Comparison of ENCODE assay signal across 15 cellular contexts in the genomic region with DNA sequence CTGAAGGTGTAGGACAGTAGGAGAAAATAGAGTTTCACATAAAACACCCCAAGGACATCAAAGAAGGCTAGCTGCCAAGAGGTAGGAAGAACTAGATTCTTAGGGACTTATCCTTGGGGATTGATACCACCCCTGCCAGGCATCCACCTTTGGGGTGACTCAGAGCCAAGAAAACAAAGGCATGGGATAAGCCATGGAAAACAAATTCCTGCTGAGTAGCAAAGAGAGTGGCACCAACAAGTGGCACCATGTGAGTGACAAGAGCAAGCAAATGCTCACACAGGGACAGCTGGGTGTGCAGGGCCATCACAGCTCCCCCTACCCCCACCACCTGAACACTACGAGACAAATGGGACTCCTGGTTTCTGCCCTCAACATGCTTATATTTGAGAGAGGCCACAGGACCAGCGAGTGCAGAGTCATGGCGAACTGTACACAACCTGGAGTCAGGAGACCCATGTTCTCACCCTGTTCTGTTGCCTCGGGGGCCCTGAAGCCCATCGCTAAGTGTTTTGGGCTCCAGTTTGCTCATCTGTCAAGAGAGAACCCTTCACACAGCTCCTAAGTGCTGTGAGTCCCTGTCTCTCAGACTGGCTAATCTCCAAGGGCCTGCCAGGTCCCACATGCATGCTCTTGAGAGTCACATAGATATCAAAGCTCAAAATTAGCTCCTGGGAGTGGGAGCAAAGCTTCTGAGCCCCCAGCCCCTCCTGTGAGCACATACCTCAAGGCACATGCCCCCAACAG.
A peak's percentile ranks its signal among the peaks of the same experiment; 100 is the strongest.
DNase-seq lines count a peak whose midpoint lies in the region; ATAC-seq, FAIRE-seq and TF ChIP-seq lines count a peak whose summit lies in the region.
"Had no signal": no experiment of that assay in that cellular context is flagged by ENCODE, and none has a peak within 500 bp of the region (broad histone marks: within the 10 kb centered on the region; RNA-seq: fewer than 3 reads in every experiment).

No MANE protein-coding gene starts in this region.

- H3K79me2 ChIP-seq in ACC112 (ENCODE audit: control insufficient read depth, insufficient read depth, low read length, unreplicated experiment) (no peaks in the 10 kb centered on the region), keratinocyte (ENCODE audit: control insufficient read depth, insufficient read depth, low read length) (no peaks in the 10 kb centered on the region)

- no peaks in the 10 kb centered on the region for H4K20me1 ChIP-seq in keratinocyte (ENCODE audit: control insufficient read depth, extremely low read depth, insufficient read depth, low read length)

- H3K4me3 ChIP-seq in ACC112 (ENCODE audit: low read depth, low read length) (no peak overlapping the region), keratinocyte (ENCODE audit: control insufficient read depth in 2 of 3, extremely low read depth in 1 of 3, insufficient read depth in 2 of 3, low read depth in 1 of 3, low read length in 3 of 3) (no peak overlapping the region)
- H3K4me3 ChIP-seq: right lobe of liver had no signal

- no peak for FAIRE-seq in keratinocyte (lab: Jason Lieb, UNC)

- H3K4me1 ChIP-seq in ACC112 (ENCODE audit: control insufficient read depth, insufficient read depth, low read length, unreplicated experiment) = peaks cover 19% of the 10 kb centered on the region
- H3K4me1 ChIP-seq in keratinocyte (ENCODE audit: control insufficient read depth, extremely low read depth, insufficient read depth, low read length) = peaks cover 14% of the 10 kb centered on the region
- H3K4me1 ChIP-seq: right lobe of liver had no signal

- DNase-seq in HPDE6-E6E7 (ENCODE audit: extremely low spot score) (peak; percentile 31), caudate nucleus (lab: John Stamatoyannopoulos, UW) (no peak), keratinocyte (ENCODE audit: low read depth, low spot score) (no peak), GM13976 (ENCODE audit: low spot score) (no peak)
- DNase-seq: islet precursor cell; KBM-7; naive thymus-derived CD8-positive, alpha-beta T cell; NCI-H146; NCI-H748 treated with DMSO at 0.1 percent for 48 hours; right lobe of liver; SIG-M5 had no signal

- H3K4me2 ChIP-seq in keratinocyte (ENCODE audit: control insufficient read depth, extremely low read depth, insufficient read depth, low read depth, low read length) = peak overlapping the region; percentile 52

- H3K27me3 ChIP-seq in ACC112 (ENCODE audit: insufficient read depth, low read length) (no peaks in the 10 kb centered on the region), keratinocyte (ENCODE audit: control insufficient read depth, extremely low read depth, insufficient read depth, low read length) (no peaks in the 10 kb centered on the region)
- H3K27me3 ChIP-seq: right lobe of liver had no signal

- ATAC-seq in HG03139 (IDR thresholded peaks at IDR 0.05; ENCODE audit: unreplicated experiment) (no peak), HG02623 (IDR thresholded peaks at IDR 0.05; ENCODE audit: unreplicated experiment) (no peak), GM19324 (IDR thresholded peaks at IDR 0.05; ENCODE audit: low FRiP score, unreplicated experiment) (no peak)
- ATAC-seq: naive thymus-derived CD8-positive, alpha-beta T cell had no signal

- H3K9ac ChIP-seq in keratinocyte (ENCODE audit: control insufficient read depth, extremely low read depth, insufficient read depth, low read length) = no peak overlapping the region

- in situ Hi-C loops in GM13976 (cut with MboI; ENCODE audit: low sequenced_read_pairs, unreplicated experiment) = no loop called here

- no peak for TF ChIP-seq CTCF in keratinocyte (optimal IDR thresholded peaks at IDR 0.05 in 1 of 3, IDR thresholded peaks at IDR 0.05 in 1 of 3, conservative IDR thresholded peaks at IDR 0.05 in 1 of 3; ENCODE audit: extremely low read depth in 1 of 3, insufficient read depth in 2 of 3, low read length in 3 of 3)
- TF ChIP-seq CTCF in GM13976 (IDR thresholded peaks at IDR 0.05; ENCODE audit: borderline replicate concordance, control extremely low read depth, extremely low read depth, insufficient read depth, missing control alignments) = no peak

- H3K27ac ChIP-seq in ACC112 (ENCODE audit: low read depth, low read length) (peak overlapping the region; percentile 53; the same call in 1 of the 2 replicates), caudate nucleus (ENCODE audit: low read depth, low read length) (peak overlapping the region; percentile 98), keratinocyte (ENCODE audit: control insufficient read depth, insufficient read depth, low read length) (peak overlapping the region; percentile 55)
- H3K27ac ChIP-seq: right lobe of liver had no signal

- H3K9me1 ChIP-seq in keratinocyte (ENCODE audit: control insufficient read depth, extremely low read depth, insufficient read depth, low read length) = no peaks in the 10 kb centered on the region

- no peaks in the 10 kb centered on the region for H3K36me3 ChIP-seq in ACC112 (ENCODE audit: insufficient read depth, low read length)
- no peaks in the 10 kb centered on the region for H3K36me3 ChIP-seq in keratinocyte (ENCODE audit: control insufficient read depth in 2 of 2, extremely low read depth in 1 of 2, insufficient read depth in 2 of 2, low read length in 2 of 2)
- H3K36me3 ChIP-seq: right lobe of liver had no signal

- dilution Hi-C loops in keratinocyte (cut with MboI; ENCODE audit: extremely low pct_ligation_motif_present, low sequenced_read_pairs) = no loop called here

- no peaks in the 10 kb centered on the region for H3K9me3 ChIP-seq in keratinocyte (ENCODE audit: control insufficient read depth, low read depth, low read length)
- H3K9me3 ChIP-seq: right lobe of liver had no signal

- H2AFZ ChIP-seq in ACC112 (ENCODE audit: low read length, unreplicated experiment) (no peak overlapping the region), keratinocyte (ENCODE audit: control insufficient read depth, low read length) (no peak overlapping the region)
